25 cellular contexts compared by ENCODE assay signal in the genomic region with DNA sequence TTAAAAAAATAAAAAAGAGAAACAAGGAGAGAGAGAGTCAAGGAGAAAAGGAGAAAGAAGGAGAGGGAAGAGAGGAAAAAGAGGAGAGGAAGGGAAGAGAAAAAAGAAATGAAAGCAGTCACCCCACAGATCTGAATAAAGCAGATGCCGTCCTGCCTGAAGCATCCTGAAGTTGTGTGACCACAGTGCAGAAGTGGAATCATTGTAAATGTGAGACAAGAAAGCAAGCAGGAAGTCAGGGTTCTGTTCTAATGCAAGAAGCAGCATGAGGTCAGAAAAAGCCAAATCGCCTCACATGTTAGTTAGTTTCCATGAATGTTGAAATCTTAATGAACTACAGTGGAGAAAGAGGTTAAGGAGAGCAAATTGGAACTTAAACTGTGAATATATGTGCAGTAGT.
"Had no signal": no experiment of that assay in that cellular context is flagged by ENCODE, and none has a peak within 500 bp of the region (broad histone marks: within the 10 kb centered on the region; RNA-seq: fewer than 3 reads in every experiment).

No MANE protein-coding gene starts in this region.

- H2AFZ ChIP-seq: neural progenitor cell had no signal

- H3K4me2 ChIP-seq: neural progenitor cell, smooth muscle cell had no signal

- H3K4me3 ChIP-seq: esophagus muscularis mucosa, gastrocnemius medialis, left lung, lung, neural progenitor cell, sigmoid colon, smooth muscle cell, upper lobe of left lung had no signal

- H3K4me1 ChIP-seq: esophagus muscularis mucosa, gastrocnemius medialis, left lung, neural progenitor cell, sigmoid colon, upper lobe of left lung had no signal

- H3K36me3 ChIP-seq: esophagus muscularis mucosa, gastrocnemius medialis, left lung, neural progenitor cell, sigmoid colon, upper lobe of left lung had no signal

- H3K9me3 ChIP-seq: esophagus muscularis mucosa, gastrocnemius medialis, left lung, sigmoid colon, upper lobe of left lung had no signal

- H3K9ac ChIP-seq: neural progenitor cell had no signal

- H3K27me3 ChIP-seq: esophagus muscularis mucosa, gastrocnemius medialis, left lung, neural progenitor cell, sigmoid colon, upper lobe of left lung had no signal

- H3K27ac ChIP-seq: esophagus muscularis mucosa, gastrocnemius medialis, left lung, neural progenitor cell, sigmoid colon, upper lobe of left lung, VCaP had no signal

- ATAC-seq: activated CD4-positive, CD25-positive, alpha-beta regulatory T cell treated with anti-CD3 and anti-CD28 coated beads, Interleukin-2, amount 50 U/mL, for 24 hours; activated naive CD8-positive, alpha-beta T cell treated with anti-CD3 and anti-CD28 coated beads, Interleukin-2, amount 50 U/mL, for 24 hours; gastrocnemius medialis; left lung; naive thymus-derived CD8-positive, alpha-beta T cell had no signal

- DNase-seq: activated CD4-positive, alpha-beta memory T cell treated with anti-CD3 and anti-CD28 coated beads, Interleukin-2, amount 10 ng/mL, durations not matched to agents 7 days and 5 days; activated CD4-positive, alpha-beta T cell treated with anti-CD3 and anti-CD28 coated beads, Interleukin-2, amount 10 ng/mL, durations not matched to agents 24 days and 14 days; activated gamma-delta T cell; activated naive CD4-positive, alpha-beta T cell treated with anti-CD3 and anti-CD28 coated beads, Interleukin-2, amount 50 U/mL, for 16 hours; activated naive CD8-positive, alpha-beta T cell treated with anti-CD3 and anti-CD28 coated beads, Interleukin-2, amount 50 U/mL, for 24 hours; activated T-cell treated with anti-CD3 and anti-CD28 coated beads for 4 hours; anterior cingulate cortex; dermis blood vessel endothelial cell; gastrocnemius medialis; hippocampal formation; kidney glomerular epithelial cell; left lung; naive thymus-derived CD8-positive, alpha-beta T cell; retina; sigmoid colon; stimulated activated CD4-positive, alpha-beta T cell treated with anti-CD3 and anti-CD28 coated beads, Interleukin-15, amount 100 ng/mL, for 24 hours; stimulated activated naive CD4-positive, alpha-beta T cell treated with Interleukin-2 at 50 U/mL for 16 hours; T1000; upper lobe of left lung had no signal
